Comparison of ENCODE assay signal across 1 cellular context in the genomic region with DNA sequence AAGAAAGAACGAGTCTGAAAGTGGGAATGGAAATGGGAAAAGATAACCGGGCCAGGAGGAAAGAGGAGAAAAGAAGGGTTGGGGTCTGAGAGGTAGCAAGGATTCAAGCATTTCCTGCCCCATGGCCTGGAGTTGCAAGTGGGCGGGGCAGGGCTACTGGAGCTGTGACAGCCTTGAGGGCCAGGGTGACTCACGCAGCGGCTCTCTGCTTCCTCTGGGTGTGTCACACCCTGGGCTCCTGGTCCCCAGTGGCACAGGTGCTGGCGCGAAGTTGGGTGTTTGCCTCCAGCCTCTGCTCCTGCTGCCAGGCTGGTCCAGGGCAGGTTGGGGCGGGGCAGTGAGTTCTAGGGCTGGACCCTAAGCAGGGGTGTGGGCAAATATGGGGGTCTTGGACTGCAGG.
A peak's percentile ranks its signal among the peaks of the same experiment; 100 is the strongest.
TF ChIP-seq lines count a peak whose summit lies in the region.

No MANE protein-coding gene starts in this region.

TF ChIP-seq in HEK293, 187 proteins besides CTCF, POLR2A, EP300 and RAD21 (continued from another document):
- TF ChIP-seq GLI2 (tag by site-specific recombination; IDR thresholded peaks at IDR 0.05; ENCODE audit: borderline replicate concordance, low read depth): no peak
- no peak for TF ChIP-seq ZNF707 (tag by site-specific recombination; IDR thresholded peaks at IDR 0.05)
- peak; percentile 93 for TF ChIP-seq KLF9 (tag by site-specific recombination; IDR thresholded peaks at IDR 0.05; ENCODE audit: low read depth)
- peak; percentile 47 for TF ChIP-seq SCRT2 (tag by site-specific recombination; IDR thresholded peaks at IDR 0.05)
- TF ChIP-seq ZBTB48 (tag by site-specific recombination; IDR thresholded peaks at IDR 0.05): peak; percentile 65; the same call in 1 of the 2 replicates
